8 cellular contexts compared by ENCODE assay signal in the genomic region with DNA sequence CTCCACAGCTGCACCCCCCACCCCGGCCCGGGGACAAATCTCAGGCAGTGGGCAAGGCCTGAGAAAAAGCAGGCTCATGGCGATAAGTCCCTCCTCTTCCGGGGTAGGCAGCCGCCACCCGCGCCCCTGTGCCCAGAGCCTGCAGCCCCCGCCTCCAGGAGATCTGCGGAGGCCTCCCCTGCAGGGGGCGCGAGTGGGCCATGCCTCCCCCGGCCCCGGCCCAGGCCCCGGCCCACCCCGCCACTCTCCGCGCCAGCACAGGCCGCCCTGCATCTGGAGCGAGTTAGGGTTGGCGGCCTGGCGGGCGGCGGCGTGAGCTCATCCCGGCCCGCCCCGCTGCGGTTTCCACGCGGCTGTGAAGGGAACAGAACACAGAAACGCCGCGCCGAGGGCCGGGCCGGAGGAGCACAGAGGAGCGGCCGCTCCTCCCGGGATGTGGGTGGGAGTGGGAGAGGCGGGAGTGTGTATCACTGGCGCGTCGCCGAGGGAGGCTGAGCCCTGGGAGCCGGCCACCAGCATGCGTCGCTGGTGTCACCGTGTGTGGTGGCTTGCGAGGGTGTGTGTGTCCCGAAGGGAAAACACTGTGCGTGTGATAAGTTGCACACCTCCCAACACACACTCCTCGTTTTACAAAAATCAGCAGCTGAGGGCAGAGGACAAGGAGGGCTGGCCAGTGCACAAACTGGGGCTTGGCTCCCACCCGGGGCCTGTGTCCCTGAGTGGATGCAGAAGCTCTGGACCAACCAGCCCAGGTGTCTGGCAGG. TPM values are rescaled to one million over a fixed set of nuclear protein-coding genes. Genes with fewer than 3 reads are reported as not detected.
A peak's percentile ranks its signal among the peaks of the same experiment; 100 is the strongest.
DNase-seq lines count a peak whose midpoint lies in the region; ATAC-seq, FAIRE-seq and TF ChIP-seq lines count a peak whose summit lies in the region.

No MANE protein-coding gene starts in this region.

- ATAC-seq in HG03135 (IDR thresholded peaks at IDR 0.05; ENCODE audit: unreplicated experiment): peak; percentile 75

- DNase-seq in A172 (ENCODE audit: low spot score): peak; percentile 47
- DNase-seq in RPMI7951 (ENCODE audit: low read depth): peak; percentile 81
- DNase-seq in activated gamma-delta T cell treated with Interleukin-2 at 50 U/mL for 16 hours: peak; percentile 74
- peak; percentile 76 to 80 for DNase-seq in frontal cortex (ENCODE audit: low spot score in 2 of 2)
- peak; percentile 81 for DNase-seq in occipital lobe (lab: John Stamatoyannopoulos, UW)
- peak; percentile 61 for DNase-seq in superior temporal gyrus (ENCODE audit: extremely low spot score)

- TF ChIP-seq POLR2A in GM18526 (IDR thresholded peaks at IDR 0.05; ENCODE audit: extremely low read depth, insufficient read length): peak; percentile 64

- FAIRE-seq in frontal cortex (lab: Jason Lieb, UNC): no peak

RNA-seq across cellular contexts. Expression of a gene that starts 17.2 kb away (rescaled TPM):
- total RNA-seq in A172 (2014; rRNA removed; shearing (Covaris generic)): 0.57 and 1.3 TPM in 2 replicates
- total RNA-seq in RPMI7951 (2014; rRNA removed; shearing (Covaris generic)): not detected in 2 replicates
- total RNA-seq in frontal cortex: not detected
- total RNA-seq in occipital lobe: not detected

RNA-seq across cellular contexts. Expression of a gene that starts 31.5 kb away (rescaled TPM):
- 2.8 and 4.9 TPM in 2 replicates for total RNA-seq in A172 (2014; rRNA removed; shearing (Covaris generic))
- not detected in 2 replicates for total RNA-seq in RPMI7951 (2014; rRNA removed; shearing (Covaris generic))
- 2.0 TPM for total RNA-seq in frontal cortex
- 2.3 TPM for total RNA-seq in occipital lobe

Comparison
In these comparisons a context has a peak if more than half of its experiments do, and no peak if none do; other contexts are left out.
1. Peak in every context shown above with its lines: DNase-seq and ATAC-seq.